Comparison of ENCODE assay signal across 19 cellular contexts in the genomic region with DNA sequence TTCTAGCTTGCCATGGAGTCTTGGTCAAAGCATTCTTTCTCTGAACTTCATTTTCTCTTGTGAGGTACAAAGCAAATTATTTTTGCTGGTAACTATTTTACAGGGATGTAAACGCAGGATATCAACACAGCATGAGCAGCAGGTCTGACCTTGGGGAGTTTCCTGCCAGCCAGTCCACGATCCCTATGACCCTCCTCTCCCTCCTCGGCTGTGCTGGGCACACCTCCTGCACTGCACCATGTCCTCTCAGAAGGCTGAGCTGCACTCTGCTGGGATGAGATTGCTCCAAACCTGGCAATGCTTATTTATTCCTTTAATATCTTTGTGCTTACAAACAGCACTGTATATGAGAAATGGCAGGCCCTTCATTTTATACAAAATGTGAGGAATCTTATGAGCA.
"Had no signal": no experiment of that assay in that cellular context is flagged by ENCODE, and none has a peak within 500 bp of the region (broad histone marks: within the 10 kb centered on the region; RNA-seq: fewer than 3 reads in every experiment).

No MANE protein-coding gene starts in this region.

- H3K9ac ChIP-seq: parathyroid adenoma had no signal

- H3K27me3 ChIP-seq: dorsolateral prefrontal cortex, esophagus muscularis mucosa, gastrocnemius medialis, heart right ventricle, left lung, stomach had no signal

- H3K27ac ChIP-seq: epithelial cell of prostate, esophagus muscularis mucosa, gastrocnemius medialis, heart right ventricle, left lung, parathyroid adenoma, prostate gland, stomach, thoracic aorta had no signal

- H3K4me1 ChIP-seq: gastrocnemius medialis, left lung, parathyroid adenoma, prostate gland had no signal

- H3K9me3 ChIP-seq: esophagus muscularis mucosa, gastrocnemius medialis, heart right ventricle, left lung, prostate gland, stomach, thoracic aorta had no signal

- ATAC-seq: effector memory CD8-positive, alpha-beta T cell; gastrocnemius medialis; left lung had no signal

- H3K36me3 ChIP-seq: esophagus muscularis mucosa, gastrocnemius medialis, heart right ventricle, left lung, prostate gland, stomach, thoracic aorta had no signal

- DNase-seq: cortex of kidney; effector memory CD8-positive, alpha-beta T cell; gastrocnemius medialis; heart right ventricle; left lung; mesenchymal stem cell; naive B cell; small intestine; stimulated activated CD4-positive, alpha-beta T cell treated with anti-CD3 and anti-CD28 coated beads, Interleukin-12 subunit alpha, Interleukin-12 subunit beta, amount 100 ng/mL, for 4 hours; stimulated activated naive CD4-positive, alpha-beta T cell; stomach; trophoblast cell had no signal

- H3K4me3 ChIP-seq: dorsolateral prefrontal cortex, esophagus muscularis mucosa, gastrocnemius medialis, heart right ventricle, left lung, lung, prostate gland, stomach, thoracic aorta had no signal
